ENCODE assay signal across 8 cellular contexts in the genomic region with DNA sequence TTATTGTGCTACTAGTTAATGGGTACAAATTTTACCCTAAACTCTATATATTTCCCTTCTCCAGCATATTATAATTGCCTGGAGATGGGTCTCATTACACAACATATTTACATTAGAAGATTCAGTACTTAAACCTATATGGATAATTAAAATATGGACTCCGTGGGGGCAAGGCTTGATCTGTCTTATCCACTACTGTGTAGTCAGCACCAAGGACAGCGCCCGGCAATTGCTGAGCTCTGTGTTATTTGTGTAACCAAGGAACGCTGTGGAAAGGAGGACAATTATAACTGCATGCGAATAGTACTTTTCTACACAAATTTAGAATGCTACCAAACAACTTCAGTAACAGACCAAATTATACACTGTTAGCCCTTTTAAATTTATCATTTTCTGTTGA.
A peak's percentile ranks its signal among the peaks of the same experiment; 100 is the strongest.
DNase-seq lines count a peak whose midpoint lies in the region; ATAC-seq, FAIRE-seq and TF ChIP-seq lines count a peak whose summit lies in the region.

No MANE protein-coding gene starts in this region.

- in situ Hi-C loops in SK-MEL-5 (cut with HindIII; ENCODE audit: low pct_unique_long_range_greater_than_20kb, low sequenced_read_pairs): no loop called here

- H3K27ac ChIP-seq in A549: no peak overlapping the region

- POLR2A ChIA-PET in A549 (lab: Yijun Ruan, JAX): no interaction called here

- H3K9me3 ChIP-seq in A549: no peaks in the 10 kb centered on the region

- ATAC-seq in A549: peak; percentile 58 to 64; a peak in 3 of 6 replicates
- ATAC-seq in GM18868 (IDR thresholded peaks at IDR 0.05; ENCODE audit: unreplicated experiment): no peak
- ATAC-seq in HG02798 (IDR thresholded peaks at IDR 0.05; ENCODE audit: poor library complexity, unreplicated experiment): no peak

- TF ChIP-seq CTCF in A549 (IDR thresholded peaks at IDR 0.05) (no peak), fibroblast of villous mesenchyme (IDR thresholded peaks at IDR 0.05; ENCODE audit: insufficient read depth, low read depth, low read length) (no peak)

- no peak for TF ChIP-seq POLR2A in A549 (IDR thresholded peaks at IDR 0.05; ENCODE audit: low read length)

- FAIRE-seq in A549 (lab: Jason Lieb, UNC): no peak

- H3K4me3 ChIP-seq in A549 (no peak overlapping the region), fibroblast of villous mesenchyme (ENCODE audit: low read depth, low read length) (no peak overlapping the region)

- DNase-seq in A549 (ENCODE audit: low read depth in 1 of 2, low spot score in 1 of 2) (peak; percentile 8 to 33), HCEC 1CT (peak; percentile 19), SK-MEL-5 (ENCODE audit: low read depth, low spot score) (peak; percentile 48), fibroblast of villous mesenchyme (ENCODE audit: low read depth) (peak; percentile 33), NCI-H69 (lab: John Stamatoyannopoulos, UW) (no peak), NCI-H2227 treated with DMSO at 0.1 percent for 48 hours (lab: John Stamatoyannopoulos, UW) (no peak)

- H3K4me2 ChIP-seq in A549: no peak overlapping the region

- 48% methylated on average over 5 of the region's 5 CpGs for whole genome bisulfite sequencing in A549 (ENCODE audit: missing lambda C conversion rate)

- CTCF ChIA-PET in A549 (lab: Yijun Ruan, JAX): no interaction called here

- TF ChIP-seq RAD21 in A549 (conservative IDR thresholded peaks at IDR 0.05 in 1 of 2, IDR thresholded peaks at IDR 0.05 in 1 of 2): no peak

- TF ChIP-seq EP300 in A549 (IDR thresholded peaks at IDR 0.05): no peak

- no peaks in the 10 kb centered on the region for H3K4me1 ChIP-seq in A549

TF ChIP-seq in A549, 52 proteins besides CTCF, POLR2A, EP300 and RAD21:
- TF ChIP-seq ZSCAN20 (CRISPR knock-in tag; IDR thresholded peaks at IDR 0.05) (no peak), MAFK (IDR thresholded peaks at IDR 0.05; ENCODE audit: partially characterized antibody) (peak; percentile 13), EHMT2 (IDR thresholded peaks at IDR 0.05; ENCODE audit: low read depth) (peak; percentile 74)
- TF ChIP-seq, protein P1, sequence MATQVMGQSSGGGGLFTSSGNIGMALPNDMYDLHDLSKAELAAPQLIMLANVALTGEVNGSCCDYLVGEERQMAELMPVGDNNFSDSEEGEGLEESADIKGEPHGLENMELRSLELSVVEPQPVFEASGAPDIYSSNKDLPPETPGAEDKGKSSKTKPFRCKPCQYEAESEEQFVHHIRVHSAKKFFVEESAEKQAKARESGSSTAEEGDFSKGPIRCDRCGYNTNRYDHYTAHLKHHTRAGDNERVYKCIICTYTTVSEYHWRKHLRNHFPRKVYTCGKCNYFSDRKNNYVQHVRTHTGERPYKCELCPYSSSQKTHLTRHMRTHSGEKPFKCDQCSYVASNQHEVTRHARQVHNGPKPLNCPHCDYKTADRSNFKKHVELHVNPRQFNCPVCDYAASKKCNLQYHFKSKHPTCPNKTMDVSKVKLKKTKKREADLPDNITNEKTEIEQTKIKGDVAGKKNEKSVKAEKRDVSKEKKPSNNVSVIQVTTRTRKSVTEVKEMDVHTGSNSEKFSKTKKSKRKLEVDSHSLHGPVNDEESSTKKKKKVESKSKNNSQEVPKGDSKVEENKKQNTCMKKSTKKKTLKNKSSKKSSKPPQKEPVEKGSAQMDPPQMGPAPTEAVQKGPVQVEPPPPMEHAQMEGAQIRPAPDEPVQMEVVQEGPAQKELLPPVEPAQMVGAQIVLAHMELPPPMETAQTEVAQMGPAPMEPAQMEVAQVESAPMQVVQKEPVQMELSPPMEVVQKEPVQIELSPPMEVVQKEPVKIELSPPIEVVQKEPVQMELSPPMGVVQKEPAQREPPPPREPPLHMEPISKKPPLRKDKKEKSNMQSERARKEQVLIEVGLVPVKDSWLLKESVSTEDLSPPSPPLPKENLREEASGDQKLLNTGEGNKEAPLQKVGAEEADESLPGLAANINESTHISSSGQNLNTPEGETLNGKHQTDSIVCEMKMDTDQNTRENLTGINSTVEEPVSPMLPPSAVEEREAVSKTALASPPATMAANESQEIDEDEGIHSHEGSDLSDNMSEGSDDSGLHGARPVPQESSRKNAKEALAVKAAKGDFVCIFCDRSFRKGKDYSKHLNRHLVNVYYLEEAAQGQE (IDR thresholded peaks at IDR 0.05): peak; percentile 97
- TF ChIP-seq, protein P2, sequence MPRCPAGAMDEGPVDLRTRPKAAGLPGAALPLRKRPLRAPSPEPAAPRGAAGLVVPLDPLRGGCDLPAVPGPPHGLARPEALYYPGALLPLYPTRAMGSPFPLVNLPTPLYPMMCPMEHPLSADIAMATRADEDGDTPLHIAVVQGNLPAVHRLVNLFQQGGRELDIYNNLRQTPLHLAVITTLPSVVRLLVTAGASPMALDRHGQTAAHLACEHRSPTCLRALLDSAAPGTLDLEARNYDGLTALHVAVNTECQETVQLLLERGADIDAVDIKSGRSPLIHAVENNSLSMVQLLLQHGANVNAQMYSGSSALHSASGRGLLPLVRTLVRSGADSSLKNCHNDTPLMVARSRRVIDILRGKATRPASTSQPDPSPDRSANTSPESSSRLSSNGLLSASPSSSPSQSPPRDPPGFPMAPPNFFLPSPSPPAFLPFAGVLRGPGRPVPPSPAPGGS (IDR thresholded peaks at IDR 0.05): no peak

Comparison
In these comparisons a context has a peak if more than half of its experiments do, and no peak if none do; other contexts are left out.
1. ATAC-seq: peak in A549 (2 of 2); none in GM18868 (single experiment) and HG02798 (single experiment).
2. DNase-seq: peak in A549 (2 of 2), HCEC 1CT (single experiment), SK-MEL-5 (single experiment) and fibroblast of villous mesenchyme (single experiment); none in NCI-H69 (single experiment) and NCI-H2227 treated with DMSO at 0.1 percent for 48 hours (single experiment).